ENCODE assay signal across 30 cellular contexts in genomic region chr1:41469706-41470105, GRCh38. TPM values are rescaled to one million over a fixed set of nuclear protein-coding genes. Genes with fewer than 3 reads are reported as not detected.
DNase-seq lines count a peak whose midpoint lies in the region; ATAC-seq and TF ChIP-seq lines count a peak whose summit lies in the region.
"Had no signal": no experiment of that assay in that cellular context is flagged by ENCODE, and none has a peak within 500 bp of the region (broad histone marks: within the 10 kb centered on the region; RNA-seq: fewer than 3 reads in every experiment).

No MANE protein-coding gene starts in this region.

- H3K4me2 ChIP-seq in BLaER1 treated with 17β-estradiol and CSF1 and Interleukin-3, amounts not matched to agents 10 nM and 100 nM, result peak overlapping the region in 9 of 11 experiments; percentile 30 to 88 (median 63); a peak in 17 of 22 replicates
- H3K4me2 ChIP-seq in PC-9 (peak overlapping the region; percentile 48), neural progenitor cell (no peak overlapping the region)

- no peak overlapping the region for H3K27ac Mint-ChIP-seq in stimulated activated memory B cell treated with anti-CD40 and anti-IgM and Interleukin-4, amounts not matched to agents 10 μg/mL and 1 μg/mL and 100 μg/mL, for 72 hours
- H3K27ac Mint-ChIP-seq in neural progenitor cell, result no peak overlapping the region
- H3K27ac Mint-ChIP-seq: CD4-positive, CD25-positive, alpha-beta regulatory T cell; T-cell had no signal

- peaks cover 20% of the 10 kb centered on the region for H3K27me3 Mint-ChIP-seq in stimulated activated memory B cell treated with anti-CD40 and anti-IgM and Interleukin-4, amounts not matched to agents 10 μg/mL and 1 μg/mL and 100 μg/mL, for 72 hours
- peaks cover 2% of the 10 kb centered on the region for H3K27me3 Mint-ChIP-seq in neural progenitor cell (ENCODE audit: insufficient read depth, low read depth)

- no peak overlapping the region for H3K4me3 Mint-ChIP-seq in stimulated activated memory B cell treated with anti-CD40 and anti-IgM and Interleukin-4, amounts not matched to agents 10 μg/mL and 1 μg/mL and 100 μg/mL, for 72 hours
- H3K4me3 Mint-ChIP-seq in neural progenitor cell, result no peak overlapping the region
- H3K4me3 Mint-ChIP-seq: CD4-positive, CD25-positive, alpha-beta regulatory T cell; T-cell had no signal

- no peaks in the 10 kb centered on the region for H3K9me2 ChIP-seq in PC-9 (ENCODE audit: insufficient read depth)

- H3K36me3 ChIP-seq in BLaER1 treated with 17β-estradiol and CSF1 and Interleukin-3, amounts not matched to agents 10 nM and 100 nM, result no peaks in the 10 kb centered on the region
- H3K36me3 ChIP-seq in HEK293 (ENCODE audit: control insufficient read depth in 2 of 2, insufficient read depth in 1 of 2, low read length in 2 of 2) (no peaks in the 10 kb centered on the region), PC-9 (ENCODE audit: low read depth) (no peaks in the 10 kb centered on the region), neural progenitor cell (no peaks in the 10 kb centered on the region)
- H3K36me3 ChIP-seq: BE2C had no signal

- H2AFZ ChIP-seq in PC-9, result no peak overlapping the region
- no peak overlapping the region for H2AFZ ChIP-seq in neural progenitor cell (replicated peaks)

- CTCF ChIA-PET in HEK293 (lab: Yijun Ruan, JAX) (no interaction called here), PC-9 (lab: Charles Lee) (no interaction called here)

- 0 out of 22 replicates have a peak overlapping the region, but pooled peaks of 1 of the 11 experiments have one; percentile 20 for H3K9ac ChIP-seq in BLaER1 treated with 17β-estradiol and CSF1 and Interleukin-3, amounts not matched to agents 10 nM and 100 nM
- H3K9ac ChIP-seq in neural progenitor cell, result no peak overlapping the region

- H3K27me3 ChIP-seq in BLaER1 treated with 17β-estradiol and CSF1 and Interleukin-3, amounts not matched to agents 10 nM and 100 nM, result no peaks in the 10 kb centered on the region
- H3K27me3 ChIP-seq in PC-9 (ENCODE audit: insufficient read depth, low read depth) (no peaks in the 10 kb centered on the region), neural progenitor cell (no peaks in the 10 kb centered on the region)
- H3K27me3 ChIP-seq: BE2C had no signal

- H3K9me3 Mint-ChIP-seq in stimulated activated memory B cell treated with anti-CD40 and anti-IgM and Interleukin-4, amounts not matched to agents 10 μg/mL and 1 μg/mL and 100 μg/mL, for 72 hours, result no peaks in the 10 kb centered on the region
- no peaks in the 10 kb centered on the region for H3K9me3 Mint-ChIP-seq in neural progenitor cell
- H3K9me3 Mint-ChIP-seq: CD4-positive, CD25-positive, alpha-beta regulatory T cell; T-cell had no signal

- peaks cover 0 to 3% (median 0%) of the 10 kb centered on the region in 11 experiments; a peak in 1 of 22 replicates for H4K20me1 ChIP-seq in BLaER1 treated with 17β-estradiol and CSF1 and Interleukin-3, amounts not matched to agents 10 nM and 100 nM
- H4K20me1 ChIP-seq in PC-9 (ENCODE audit: insufficient read depth) (no peaks in the 10 kb centered on the region), neural progenitor cell (ENCODE audit: low read depth) (no peaks in the 10 kb centered on the region)

- H3K4me1 ChIP-seq in BLaER1 treated with 17β-estradiol and CSF1 and Interleukin-3, amounts not matched to agents 10 nM and 100 nM, result peaks cover 7 to 52% (median 44%) of the 10 kb centered on the region in 10 experiments; a peak in 19 of 20 replicates
- H3K4me1 ChIP-seq in HEK293 (ENCODE audit: control insufficient read depth, insufficient read depth, low read length), result no peaks in the 10 kb centered on the region
- peaks cover 45% of the 10 kb centered on the region for H3K4me1 ChIP-seq in PC-9 (replicated peaks; ENCODE audit: insufficient read depth)
- no peaks in the 10 kb centered on the region for H3K4me1 ChIP-seq in neural progenitor cell
- H3K4me1 ChIP-seq: BE2C had no signal

- no peaks in the 10 kb centered on the region for H3K36me3 Mint-ChIP-seq in stimulated activated memory B cell treated with anti-CD40 and anti-IgM and Interleukin-4, amounts not matched to agents 10 μg/mL and 1 μg/mL and 100 μg/mL, for 72 hours
- H3K36me3 Mint-ChIP-seq in neural progenitor cell, result no peaks in the 10 kb centered on the region
- H3K36me3 Mint-ChIP-seq: CD4-positive, CD25-positive, alpha-beta regulatory T cell; T-cell had no signal

- H3K79me2 ChIP-seq in PC-9 (ENCODE audit: low read depth) (no peaks in the 10 kb centered on the region), neural progenitor cell (ENCODE audit: low read depth) (no peaks in the 10 kb centered on the region)

- POLR2A ChIA-PET in HEK293 (lab: Yijun Ruan, JAX) (no interaction called here), PC-9 (lab: Charles Lee; ENCODE audit: unreplicated experiment) (no interaction called here)

- ATAC-seq in stimulated activated memory B cell treated with anti-CD40 and anti-IgM and Interleukin-4, amounts not matched to agents 10 μg/mL and 1 μg/mL and 100 μg/mL, for 72 hours, result peak; percentile 6
- ATAC-seq: GM12878, HCT116, HepG2, PC-3, T-cell had no signal

- H3K27ac ChIP-seq in BLaER1 treated with 17β-estradiol and CSF1 and Interleukin-3, amounts not matched to agents 10 nM and 100 nM, result no peak overlapping the region
- H3K27ac ChIP-seq in HEK293 (ENCODE audit: extremely low read depth, low read depth, low read length) (no peak overlapping the region), PC-9 (no peak overlapping the region), neural progenitor cell (no peak overlapping the region)

- no peak overlapping the region for H3K4me3 ChIP-seq in BLaER1 treated with 17β-estradiol and CSF1 and Interleukin-3, amounts not matched to agents 10 nM and 100 nM
- H3K4me3 ChIP-seq in HEK293 (ENCODE audit: low read depth, low read length), result no peak overlapping the region
- no peak overlapping the region for H3K4me3 ChIP-seq in PC-9
- H3K4me3 ChIP-seq in neural progenitor cell, result no peak overlapping the region
- H3K4me3 ChIP-seq: GM12878 had no signal

- H3F3A ChIP-seq in PC-9 (ENCODE audit: insufficient read depth, low read depth), result peaks cover 14% of the 10 kb centered on the region
- H3F3A ChIP-seq in neural progenitor cell (ENCODE audit: low read depth), result no peaks in the 10 kb centered on the region

- DNase-seq in PC-9 (peak; percentile 58 to 63), amniotic stem cell (lab: John Stamatoyannopoulos, UW) (no peak), neural progenitor cell (ENCODE audit: low spot score) (no peak), GM20000 (ENCODE audit: low spot score) (no peak)
- DNase-seq: BE2C; CD4-positive, CD25-positive, alpha-beta regulatory T cell; EL; GDM1; Kasumi-1; NCI-H1105 treated with DMSO at 0.1 percent for 48 hours; NCI-H146; NCI-H1930; NCI-H2107; NCI-H345; NCI-H510A treated with DMSO at 0.1 percent for 48 hours; NCI-H82; NK-92 treated with Interleukin-12 subunit alpha and Interleukin-12 subunit beta, amount 100 ng/mL, for 24 hours; PC-3; SHP77; T-cell had no signal

- intact Hi-C loops in PC-9 (cut with micrococcal nuclease; ENCODE audit: unreplicated experiment), result no loop called here

- TF ChIP-seq CTCF in HEK293 (tag by site-specific recombination; IDR thresholded peaks at IDR 0.05), result no peak
- no peak for TF ChIP-seq CTCF in PC-9 (conservative IDR thresholded peaks at IDR 0.05)
- TF ChIP-seq CTCF in neural progenitor cell (IDR thresholded peaks at IDR 0.05), result no peak
- no peak for TF ChIP-seq CTCF in GM20000 (IDR thresholded peaks at IDR 0.05; ENCODE audit: extremely low read depth, missing control alignments)

- no peaks in the 10 kb centered on the region for H3K9me3 ChIP-seq in BLaER1 treated with 17β-estradiol and CSF1 and Interleukin-3, amounts not matched to agents 10 nM and 100 nM (replicated peaks in 1 of 11)
- H3K9me3 ChIP-seq in HEK293 (ENCODE audit: control insufficient read depth, insufficient read depth, low read depth, low read length) (no peaks in the 10 kb centered on the region), PC-9 (ENCODE audit: insufficient read depth, low read depth) (no peaks in the 10 kb centered on the region), neural progenitor cell (ENCODE audit: low read depth) (no peaks in the 10 kb centered on the region)
- H3K9me3 ChIP-seq: BE2C had no signal

- no peaks in the 10 kb centered on the region for H3K4me1 Mint-ChIP-seq in stimulated activated memory B cell treated with anti-CD40 and anti-IgM and Interleukin-4, amounts not matched to agents 10 μg/mL and 1 μg/mL and 100 μg/mL, for 72 hours
- H3K4me1 Mint-ChIP-seq in neural progenitor cell, result peaks cover 3% of the 10 kb centered on the region
- H3K4me1 Mint-ChIP-seq: CD4-positive, CD25-positive, alpha-beta regulatory T cell; T-cell had no signal

- no TSS peak for BruUV-seq in PC-9 (replicated peaks; lab: Mats Ljungman, UMichigan)

TF ChIP-seq in HEK293, 187 proteins besides CTCF, POLR2A, EP300 and RAD21 (continues in another document):
- TF ChIP-seq ZNF211 (tag by site-specific recombination; IDR thresholded peaks at IDR 0.05; ENCODE audit: low read depth), result no peak
- TF ChIP-seq RBAK (tag by site-specific recombination; IDR thresholded peaks at IDR 0.05), result no peak
- peak; percentile 59; the same call in 1 of the 2 replicates for TF ChIP-seq ZNF398 (tag by site-specific recombination; IDR thresholded peaks at IDR 0.05)
- TF ChIP-seq ZNF48 (tag by site-specific recombination; IDR thresholded peaks at IDR 0.05), result no peak
- TF ChIP-seq ZNF629 (tag by site-specific recombination; IDR thresholded peaks at IDR 0.05), result no peak
- no peak for TF ChIP-seq GLI2 (tag by site-specific recombination; IDR thresholded peaks at IDR 0.05; ENCODE audit: borderline replicate concordance, low read depth)
- TF ChIP-seq ZNF155 (tag by site-specific recombination; IDR thresholded peaks at IDR 0.05), result no peak
- no peak for TF ChIP-seq ZNF366 (tag by site-specific recombination; conservative IDR thresholded peaks at IDR 0.05)
- TF ChIP-seq ZNF324 (tag by site-specific recombination; IDR thresholded peaks at IDR 0.05), result no peak
- TF ChIP-seq MEIS1 (CRISPR knock-in tag; IDR thresholded peaks at IDR 0.05; ENCODE audit: borderline replicate concordance), result no peak

RNA-seq across cellular contexts. Expression of gene EDN2, which starts 14.8 kb away (rescaled TPM):
- 0.43 and 0.48 TPM in 2 replicates for total RNA-seq in PC-9 (2021)
- not detected in 2 replicates for total RNA-seq in neural progenitor cell (ENCODE audit: low replicate concordance)
- total RNA-seq: HepG2; HT1080; RPMI7951; SK-MEL-5; T-cell; T-helper 2 cell treated with Interferon-gamma antibody and Interleukin-4, amounts not matched to agents 100 ng/mL and 5 ng/mL, for 36 hours had no signal

Comparison
In these comparisons a context has a peak if more than half of its experiments do, and no peak if none do; other contexts are left out.
1. DNase-seq: peak in PC-9 (2 of 2); none in amniotic stem cell (single experiment), neural progenitor cell (single experiment) and GM20000 (single experiment).